Comparison of ENCODE assay signal across 27 cellular contexts in the genomic region with DNA sequence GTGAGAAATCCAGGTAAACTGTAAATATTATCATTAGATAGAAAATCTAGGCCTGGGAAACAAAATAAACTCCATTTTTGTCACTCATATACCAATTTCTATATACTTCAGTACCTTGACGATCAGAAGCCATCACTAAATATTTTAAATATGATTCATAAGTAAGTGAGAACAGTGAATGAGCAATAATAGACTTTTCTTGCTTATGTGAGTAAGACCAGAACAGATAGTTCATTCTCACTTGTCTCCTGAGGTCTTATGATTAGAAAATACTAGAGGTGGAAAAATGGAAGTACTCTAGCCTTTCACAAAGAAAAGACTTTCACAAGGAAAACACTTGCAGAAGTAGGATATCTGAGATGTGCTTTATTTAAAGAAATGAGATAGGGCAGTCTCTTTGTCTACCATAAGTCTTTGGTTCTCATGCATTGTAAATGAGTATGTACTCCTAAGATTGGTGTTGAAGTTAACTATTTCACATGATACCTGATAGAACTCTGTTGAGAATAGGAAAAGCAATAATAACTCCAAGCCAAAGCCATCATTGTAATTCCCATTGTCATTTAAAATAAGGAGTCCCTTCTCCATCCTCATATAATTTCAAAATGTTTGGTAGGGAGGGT. TPM values are rescaled to one million over a fixed set of nuclear protein-coding genes. Genes with fewer than 3 reads are reported as not detected.
DNase-seq lines count a peak whose midpoint lies in the region; ATAC-seq, FAIRE-seq and TF ChIP-seq lines count a peak whose summit lies in the region.
"Had no signal": no experiment of that assay in that cellular context is flagged by ENCODE, and none has a peak within 500 bp of the region (broad histone marks: within the 10 kb centered on the region; RNA-seq: fewer than 3 reads in every experiment).

No MANE protein-coding gene starts in this region.

- TF ChIP-seq RAD21 in SK-N-SH (IDR thresholded peaks at IDR 0.05; ENCODE audit: low read length) = no peak

- no peak overlapping the region for H3K4me2 ChIP-seq in SK-N-SH
- no peak overlapping the region for H3K4me2 ChIP-seq in Karpas-422 (ENCODE audit: low read depth, low read length, poor library complexity, severe bottlenecking)
- H3K4me2 ChIP-seq: KMS-11, neural progenitor cell had no signal

- no peaks in the 10 kb centered on the region; a peak in 1 of 4 replicates for H3K4me1 ChIP-seq in SK-N-SH (ENCODE audit: control insufficient read depth in 1 of 2, insufficient read depth in 2 of 2, low read depth in 1 of 2, low read length in 1 of 2)
- H3K4me1 ChIP-seq in Karpas-422 (ENCODE audit: low read length) = no peaks in the 10 kb centered on the region
- H3K4me1 ChIP-seq: neural progenitor cell, sigmoid colon, SJSA1 had no signal

- H3K27ac ChIP-seq in SK-N-SH (ENCODE audit: low read depth in 2 of 2, low read length in 1 of 2) = peak overlapping the region in 1 of 2 experiments; percentile 1; a peak in 1 of 4 replicates
- no peak overlapping the region for H3K27ac ChIP-seq in Karpas-422 (ENCODE audit: low read length)
- H3K27ac ChIP-seq: 22Rv1, KMS-11, neural progenitor cell, sigmoid colon, SJSA1 had no signal

- POLR2A ChIA-PET in SK-N-SH (lab: Yijun Ruan, JAX) = no interaction called here

- H3K9ac ChIP-seq in SK-N-SH = no peak overlapping the region
- H3K9ac ChIP-seq in Karpas-422 (ENCODE audit: low read length) = no peak overlapping the region
- H3K9ac ChIP-seq: KMS-11, neural progenitor cell had no signal

- no peaks in the 10 kb centered on the region for H3K27me3 ChIP-seq in SK-N-SH (ENCODE audit: insufficient read depth)
- H3K27me3 ChIP-seq in Karpas-422 (ENCODE audit: low read length) = no peaks in the 10 kb centered on the region
- H3K27me3 ChIP-seq: neural progenitor cell, sigmoid colon, SJSA1, tibial nerve had no signal

- no peak for TF ChIP-seq EP300 in SK-N-SH (IDR thresholded peaks at IDR 0.05; ENCODE audit: borderline replicate concordance in 1 of 2, low read depth in 1 of 2, low read length in 1 of 2)

- WGBS in SK-N-SH (ENCODE audit: low lambda C conversion rate) = 30% methylated on average over 1 of the region's 1 CpG

- CTCF ChIA-PET in SK-N-SH (lab: Yijun Ruan, JAX) = interaction anchor here (0.7 to 1.4 kb wide), 2 partner anchors 26 to 179 kb away, joined by 3 read pairs; no protein-coding TSS in a partner anchor

- no peaks in the 10 kb centered on the region for H3F3A ChIP-seq in SK-N-SH (replicated peaks; ENCODE audit: insufficient read depth)

- no peak overlapping the region for H3K4me3 ChIP-seq in SK-N-SH (ENCODE audit: low read depth in 2 of 2, low read length in 1 of 2)
- no peak overlapping the region for H3K4me3 ChIP-seq in fibroblast of mammary gland (ENCODE audit: control insufficient read depth, low read depth, low read length)
- H3K4me3 ChIP-seq in Karpas-422 (ENCODE audit: low read length) = no peak overlapping the region
- H3K4me3 ChIP-seq: neural progenitor cell, sigmoid colon, SJSA1, tibial nerve had no signal

- H4K20me1 ChIP-seq in SK-N-SH (ENCODE audit: insufficient read depth) (no peaks in the 10 kb centered on the region), Karpas-422 (ENCODE audit: insufficient read depth, low read depth, low read length) (no peaks in the 10 kb centered on the region)

- H3K79me2 ChIP-seq in SK-N-SH (ENCODE audit: insufficient read depth) = no peaks in the 10 kb centered on the region
- no peaks in the 10 kb centered on the region for H3K79me2 ChIP-seq in Karpas-422 (ENCODE audit: low read length)

- H3K9me2 ChIP-seq in SK-N-SH = no peaks in the 10 kb centered on the region
- H3K9me2 ChIP-seq in Karpas-422 (replicated peaks; ENCODE audit: insufficient read depth, low read length) = no peaks in the 10 kb centered on the region

- no peaks in the 10 kb centered on the region for H3K9me3 ChIP-seq in SK-N-SH
- H3K9me3 ChIP-seq in Karpas-422 (ENCODE audit: low read length) = no peaks in the 10 kb centered on the region
- H3K9me3 ChIP-seq: sigmoid colon, SJSA1, tibial nerve had no signal

- TF ChIP-seq CTCF in SK-N-SH (IDR thresholded peaks at IDR 0.05) (no peak), fibroblast of mammary gland (conservative IDR thresholded peaks at IDR 0.05; ENCODE audit: control insufficient read depth, insufficient read depth, low read depth, low read length) (no peak)

- DNase-seq in SK-N-SH (no peak), RCC 7860 (ENCODE audit: low spot score) (peak; percentile 13), fibroblast of mammary gland (ENCODE audit: low read depth) (peak; percentile 37), Karpas-422 (no peak), NCI-H2171 (lab: John Stamatoyannopoulos, UW) (no peak), H4 (ENCODE audit: low spot score) (no peak)
- DNase-seq: activated CD4-positive, alpha-beta memory T cell treated with anti-CD3 and anti-CD28 coated beads for 36 hours; activated naive CD4-positive, alpha-beta T cell treated with anti-CD3 and anti-CD28 coated beads for 36 hours; anterior cingulate cortex; CD4-positive, alpha-beta memory T cell; DMS 273 treated with DMSO at 0.1 percent for 48 hours; HFFc6; NCI-H187; NCI-H526; posterior cingulate gyrus; sigmoid colon had no signal

- FAIRE-seq in RCC 7860 (lab: Jason Lieb, UNC) = no peak
- FAIRE-seq: endometrium had no signal

- no peak for ATAC-seq in SK-N-SH treated with all-trans-retinoic acid at 6 μM for 48 hours
- ATAC-seq in GM18520 (IDR thresholded peaks at IDR 0.05; ENCODE audit: unreplicated experiment) = peak; percentile 41
- ATAC-seq: Panc1 had no signal

- H2AFZ ChIP-seq in SK-N-SH (ENCODE audit: low read depth) (0 out of 2 replicates have a peak overlapping the region, but pooled peaks have one; percentile 42), Karpas-422 (ENCODE audit: low read length) (no peak overlapping the region)
- H2AFZ ChIP-seq: neural progenitor cell had no signal

- H3K36me3 ChIP-seq in SK-N-SH (replicated peaks in 1 of 2; ENCODE audit: control insufficient read depth in 1 of 2, insufficient read depth in 2 of 2, low read length in 1 of 2) (no peaks in the 10 kb centered on the region), Karpas-422 (ENCODE audit: insufficient read depth, low read length) (no peaks in the 10 kb centered on the region)
- H3K36me3 ChIP-seq: neural progenitor cell, sigmoid colon, SJSA1, tibial nerve had no signal

TF ChIP-seq in SK-N-SH, 30 proteins besides CTCF, POLR2A, EP300 and RAD21:
- TF ChIP-seq FOSL2 (IDR thresholded peaks at IDR 0.05; ENCODE audit: borderline replicate concordance, low read depth) = peak; percentile 14; the same call in 1 of the 2 replicates
- no peak for TF ChIP-seq CHD2 (IDR thresholded peaks at IDR 0.05; ENCODE audit: low read length, partially characterized antibody)
- no peak for TF ChIP-seq FOXM1 (IDR thresholded peaks at IDR 0.05; ENCODE audit: low read depth)
- no peak for TF ChIP-seq SMC3 (IDR thresholded peaks at IDR 0.05; ENCODE audit: low read depth, low read length)
- TF ChIP-seq MEF2A (IDR thresholded peaks at IDR 0.05; ENCODE audit: borderline replicate concordance, low read depth) = no peak

TF ChIP-seq in SK-N-SH treated with all-trans-retinoic acid at 6 μM for 48 hours, 23 proteins besides CTCF, POLR2A, EP300 and RAD21:
- TF ChIP-seq OSR1 (CRISPR knock-in tag; IDR thresholded peaks at IDR 0.05) (no peak), ZNF565 (CRISPR knock-in tag; conservative IDR thresholded peaks at IDR 0.05; ENCODE audit: low read depth) (no peak), CSDC2 (CRISPR knock-in tag; IDR thresholded peaks at IDR 0.05) (no peak), ZFP30 (CRISPR knock-in tag; IDR thresholded peaks at IDR 0.05) (no peak), ZFP3 (CRISPR knock-in tag; IDR thresholded peaks at IDR 0.05) (no peak), TCF4 (CRISPR knock-in tag; IDR thresholded peaks at IDR 0.05; ENCODE audit: borderline replicate concordance) (no peak), ESRRG (CRISPR knock-in tag; IDR thresholded peaks at IDR 0.05) (no peak), ZNF70 (CRISPR knock-in tag; IDR thresholded peaks at IDR 0.05) (no peak)
- TF ChIP-seq, protein P1, sequence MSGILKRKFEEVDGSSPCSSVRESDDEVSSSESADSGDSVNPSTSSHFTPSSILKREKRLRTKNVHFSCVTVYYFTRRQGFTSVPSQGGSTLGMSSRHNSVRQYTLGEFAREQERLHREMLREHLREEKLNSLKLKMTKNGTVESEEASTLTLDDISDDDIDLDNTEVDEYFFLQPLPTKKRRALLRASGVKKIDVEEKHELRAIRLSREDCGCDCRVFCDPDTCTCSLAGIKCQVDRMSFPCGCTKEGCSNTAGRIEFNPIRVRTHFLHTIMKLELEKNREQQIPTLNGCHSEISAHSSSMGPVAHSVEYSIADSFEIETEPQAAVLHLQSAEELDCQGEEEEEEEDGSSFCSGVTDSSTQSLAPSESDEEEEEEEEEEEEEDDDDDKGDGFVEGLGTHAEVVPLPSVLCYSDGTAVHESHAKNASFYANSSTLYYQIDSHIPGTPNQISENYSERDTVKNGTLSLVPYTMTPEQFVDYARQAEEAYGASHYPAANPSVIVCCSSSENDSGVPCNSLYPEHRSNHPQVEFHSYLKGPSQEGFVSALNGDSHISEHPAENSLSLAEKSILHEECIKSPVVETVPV (CRISPR knock-in tag; IDR thresholded peaks at IDR 0.05) = no peak

RNA-seq across cellular contexts. Expression of a gene that starts 10.1 kb away (rescaled TPM):
- polyA plus RNA-seq in SK-N-SH (2012; rRNA removed) = 0.03 and 0.18 TPM in 2 replicates
- polyA plus RNA-seq in SK-N-SH (2012; cell fraction: cytosol; rRNA removed) = 0.14 and 0.18 TPM in 2 replicates
- polyA plus RNA-seq in SK-N-SH (2012; cell fraction: nucleus; rRNA removed) = 0.08 and 0.14 TPM in 2 replicates
- not detected in 2 replicates for total RNA-seq in Karpas-422 (2014; rRNA removed; shearing (Covaris generic); ENCODE audit: low replicate concordance)
- total RNA-seq in H4 (2014; rRNA removed; shearing (Covaris generic)) = not detected in 2 replicates
- total RNA-seq: activated CD4-positive, alpha-beta memory T cell treated with anti-CD3 and anti-CD28 coated beads for 36 hours; activated naive CD4-positive, alpha-beta T cell treated with anti-CD3 and anti-CD28 coated beads for 36 hours; cardiac septum; CD4-positive, alpha-beta memory T cell; T-helper 2 cell treated with Interferon-gamma antibody and Interleukin-4, amounts not matched to agents 100 ng/mL and 5 ng/mL, for 36 hours had no signal

RNA-seq across cellular contexts. Expression of a gene that starts 19.2 kb away (rescaled TPM):
- not detected in 2 replicates for polyA plus RNA-seq in SK-N-SH (2012; rRNA removed)
- polyA plus RNA-seq in SK-N-SH (2012; cell fraction: cytosol; rRNA removed) = 0.01 TPM in 2 replicates
- polyA plus RNA-seq in SK-N-SH (2012; cell fraction: nucleus; rRNA removed) = 0.01 TPM in 1 of 2 replicates, not detected in the other
- not detected in 2 replicates for total RNA-seq in Karpas-422 (2014; rRNA removed; shearing (Covaris generic); ENCODE audit: low replicate concordance)
- not detected in 2 replicates for total RNA-seq in H4 (2014; rRNA removed; shearing (Covaris generic))
- total RNA-seq: activated CD4-positive, alpha-beta memory T cell treated with anti-CD3 and anti-CD28 coated beads for 36 hours; activated naive CD4-positive, alpha-beta T cell treated with anti-CD3 and anti-CD28 coated beads for 36 hours; CD4-positive, alpha-beta memory T cell; HFFc6; T-helper 2 cell treated with Interferon-gamma antibody and Interleukin-4, amounts not matched to agents 100 ng/mL and 5 ng/mL, for 36 hours had no signal
- polyA plus RNA-seq: CD4-positive, alpha-beta memory T cell had no signal

RNA-seq across cellular contexts. Expression of a gene that starts 20.7 kb away (rescaled TPM):
- 0.87 and 1.0 TPM in 2 replicates for polyA plus RNA-seq in SK-N-SH (2012; rRNA removed)
- 1.1 and 1.5 TPM in 2 replicates for polyA plus RNA-seq in SK-N-SH (2012; cell fraction: cytosol; rRNA removed)
- 1.7 and 1.9 TPM in 2 replicates for polyA plus RNA-seq in SK-N-SH (2012; cell fraction: nucleus; rRNA removed)
- 0.52 and 0.69 TPM in 2 replicates for total RNA-seq in Karpas-422 (2014; rRNA removed; shearing (Covaris generic); ENCODE audit: low replicate concordance)
- 1.2 and 2.8 TPM in 2 replicates for total RNA-seq in H4 (2014; rRNA removed; shearing (Covaris generic))

RNA-seq across cellular contexts. Expression of a gene that starts 20.8 kb away (rescaled TPM):
- polyA plus RNA-seq in SK-N-SH (2012; rRNA removed) = 14.7 and 18.7 TPM in 2 replicates
- polyA plus RNA-seq in SK-N-SH (2012; cell fraction: cytosol; rRNA removed) = 19.0 and 19.9 TPM in 2 replicates
- polyA plus RNA-seq in SK-N-SH (2012; cell fraction: nucleus; rRNA removed) = 8.6 and 18.0 TPM in 2 replicates
- 22.5 and 22.7 TPM in 2 replicates for total RNA-seq in Karpas-422 (2014; rRNA removed; shearing (Covaris generic); ENCODE audit: low replicate concordance)
- 21.3 and 35.5 TPM in 2 replicates for total RNA-seq in H4 (2014; rRNA removed; shearing (Covaris generic))

Comparison
In these comparisons a context has a peak if more than half of its experiments do, and no peak if none do; other contexts are left out.
1. DNase-seq: peak in RCC 7860 (single experiment) and fibroblast of mammary gland (single experiment); none in SK-N-SH (single experiment), Karpas-422 (single experiment), NCI-H2171 (single experiment) and H4 (single experiment).